8 cellular contexts compared by ENCODE assay signal in genomic region chr12:106753526-106753925, GRCh38. TPM values are rescaled to one million over a fixed set of nuclear protein-coding genes. Genes with fewer than 3 reads are reported as not detected.
A peak's percentile ranks its signal among the peaks of the same experiment; 100 is the strongest.
DNase-seq lines count a peak whose midpoint lies in the region; ATAC-seq and TF ChIP-seq lines count a peak whose summit lies in the region.

No MANE protein-coding gene starts in this region.

- peaks cover 25% of the 10 kb centered on the region for H3K4me1 ChIP-seq in CD8-positive, alpha-beta T cell (ENCODE audit: insufficient read depth, low read length)
- H3K4me1 ChIP-seq in Karpas-422 (ENCODE audit: low read length) (peaks cover 23% of the 10 kb centered on the region), vagina (no peaks in the 10 kb centered on the region)

- H3K4me3 Mint-ChIP-seq in CD8-positive, alpha-beta T cell, result peak overlapping the region; percentile 55

- no peaks in the 10 kb centered on the region for H3K9me2 ChIP-seq in Karpas-422 (replicated peaks; ENCODE audit: insufficient read depth, low read length)

- peak; percentile 98 for ATAC-seq in CD8-positive, alpha-beta T cell
- peak; percentile 99 for ATAC-seq in GM21515 (IDR thresholded peaks at IDR 0.05; ENCODE audit: unreplicated experiment)

- H2AFZ ChIP-seq in Karpas-422 (ENCODE audit: low read length), result peak overlapping the region; percentile 22; the same call in 1 of the 2 replicates

- TF ChIP-seq POLR2A in vagina (IDR thresholded peaks at IDR 0.05), result no peak

- H3K27me3 ChIP-seq in CD8-positive, alpha-beta T cell (ENCODE audit: insufficient read depth, low read length), result no peaks in the 10 kb centered on the region
- H3K27me3 ChIP-seq in Karpas-422 (ENCODE audit: low read length) (no peaks in the 10 kb centered on the region), vagina (no peaks in the 10 kb centered on the region)

- no peak overlapping the region for H3K4me3 ChIP-seq in CD8-positive, alpha-beta T cell (ENCODE audit: low read depth, low read length)
- no peak overlapping the region; the same call in 1 of the 2 replicates for H3K4me3 ChIP-seq in Karpas-422 (ENCODE audit: low read length)
- H3K4me3 ChIP-seq in vagina, result no peak overlapping the region

- peaks cover 37% of the 10 kb centered on the region for H3K4me1 Mint-ChIP-seq in CD8-positive, alpha-beta T cell (ENCODE audit: low read depth)

- no peak overlapping the region for H3K27ac ChIP-seq in CD8-positive, alpha-beta T cell (ENCODE audit: low read depth, low read length)
- H3K27ac ChIP-seq in Karpas-422 (ENCODE audit: low read length) (no peak overlapping the region), vagina (no peak overlapping the region)

- no peaks in the 10 kb centered on the region for H3K79me2 ChIP-seq in Karpas-422 (ENCODE audit: low read length)

- no peak for TF ChIP-seq CTCF in CD8-positive, alpha-beta T cell (IDR thresholded peaks at IDR 0.05)
- no peak for TF ChIP-seq CTCF in vagina (IDR thresholded peaks at IDR 0.05)

- H3K27ac Mint-ChIP-seq in CD8-positive, alpha-beta T cell, result peak overlapping the region; percentile 77

- H3K36me3 ChIP-seq in CD8-positive, alpha-beta T cell (ENCODE audit: insufficient read depth, low read length), result no peaks in the 10 kb centered on the region
- no peaks in the 10 kb centered on the region for H3K36me3 ChIP-seq in Karpas-422 (ENCODE audit: insufficient read depth, low read length)
- no peaks in the 10 kb centered on the region for H3K36me3 ChIP-seq in vagina

- no peaks in the 10 kb centered on the region for H3K9me3 Mint-ChIP-seq in CD8-positive, alpha-beta T cell

- CTCF ChIA-PET in CD8-positive, alpha-beta T cell (lab: Charles Lee), result interaction anchor here (0.6 to 1.4 kb wide), 4 partner anchors 13 to 90 kb away, joined by 3 to 5 read pairs (median 3); no protein-coding TSS in a partner anchor

- peak in 6 of 7 experiments; percentile 47 to 68 (median 59) for DNase-seq in CD8-positive, alpha-beta T cell
- DNase-seq in Karpas-422 (peak; percentile 86), DMS114 treated with DMSO at 0.1 percent for 48 hours (lab: John Stamatoyannopoulos, UW; ENCODE audit: unreplicated experiment) (no peak), cardiac septum (ENCODE audit: low spot score) (no peak), vagina (ENCODE audit: extremely low spot score in 2 of 2) (no peak)
- peak; percentile 69 to 76 for DNase-seq in activated T-cell treated with anti-CD3 and anti-CD28 coated beads, Interleukin-2, amount 50 U/mL, for 48 hours
- DNase-seq in stimulated activated CD8-positive, alpha-beta memory T cell treated with anti-CD3 and anti-CD28 coated beads, Interleukin-7, amount 100 ng/mL, for 24 hours (ENCODE audit: low read depth), result peak; percentile 34

- H3K9ac ChIP-seq in Karpas-422 (ENCODE audit: low read length), result no peak overlapping the region

- no peaks in the 10 kb centered on the region for H3K36me3 Mint-ChIP-seq in CD8-positive, alpha-beta T cell

- no peaks in the 10 kb centered on the region for H3K9me3 ChIP-seq in CD8-positive, alpha-beta T cell (ENCODE audit: low read length)
- H3K9me3 ChIP-seq in Karpas-422 (ENCODE audit: low read length) (no peaks in the 10 kb centered on the region), vagina (no peaks in the 10 kb centered on the region)

- POLR2A ChIA-PET in CD8-positive, alpha-beta T cell (lab: Charles Lee), result interaction anchor here (0.6 to 1.5 kb wide), 5 partner anchors 9 to 24 kb away, joined by 3 to 8 read pairs (median 4); no protein-coding TSS in a partner anchor

- intact Hi-C loops in CD8-positive, alpha-beta T cell (cut with DNase I, micrococcal nuclease), result no loop called here
- intact Hi-C loops in cardiac septum (cut with DNase I) (no loop called here), vagina (cut with DNase I) (no loop called here)

- peak overlapping the region; percentile 45 for H3K4me2 ChIP-seq in Karpas-422 (ENCODE audit: low read depth, low read length, poor library complexity, severe bottlenecking)

- H4K20me1 ChIP-seq in Karpas-422 (ENCODE audit: insufficient read depth, low read depth, low read length), result no peaks in the 10 kb centered on the region

- H3K27me3 Mint-ChIP-seq in CD8-positive, alpha-beta T cell (ENCODE audit: low read depth), result no peaks in the 10 kb centered on the region

RNA-seq across cellular contexts. Expression of gene RIC8B, which starts 21.0 kb away (rescaled TPM):
- 1 to 10 TPM; 5.6 to 6.4 TPM for total RNA-seq in CD8-positive, alpha-beta T cell
- not detected in 2 replicates for total RNA-seq in Karpas-422 (2014; rRNA removed; shearing (Covaris generic); ENCODE audit: low replicate concordance)
- total RNA-seq in cardiac septum (23.5 TPM), vagina (11.8 TPM)

Comparison
In these comparisons a context has a peak if more than half of its experiments do, and no peak if none do; other contexts are left out.
1. DNase-seq: peak in CD8-positive, alpha-beta T cell (6 of 7), Karpas-422 (single experiment), activated T-cell treated with anti-CD3 and anti-CD28 coated beads, Interleukin-2, amount 50 U/mL, for 48 hours (2 of 2) and stimulated activated CD8-positive, alpha-beta memory T cell treated with anti-CD3 and anti-CD28 coated beads, Interleukin-7, amount 100 ng/mL, for 24 hours (single experiment); none in DMS114 treated with DMSO at 0.1 percent for 48 hours (single experiment), cardiac septum (single experiment) and vagina (0 of 2).